ENCODE assay signal across 26 cellular contexts in the genomic region with DNA sequence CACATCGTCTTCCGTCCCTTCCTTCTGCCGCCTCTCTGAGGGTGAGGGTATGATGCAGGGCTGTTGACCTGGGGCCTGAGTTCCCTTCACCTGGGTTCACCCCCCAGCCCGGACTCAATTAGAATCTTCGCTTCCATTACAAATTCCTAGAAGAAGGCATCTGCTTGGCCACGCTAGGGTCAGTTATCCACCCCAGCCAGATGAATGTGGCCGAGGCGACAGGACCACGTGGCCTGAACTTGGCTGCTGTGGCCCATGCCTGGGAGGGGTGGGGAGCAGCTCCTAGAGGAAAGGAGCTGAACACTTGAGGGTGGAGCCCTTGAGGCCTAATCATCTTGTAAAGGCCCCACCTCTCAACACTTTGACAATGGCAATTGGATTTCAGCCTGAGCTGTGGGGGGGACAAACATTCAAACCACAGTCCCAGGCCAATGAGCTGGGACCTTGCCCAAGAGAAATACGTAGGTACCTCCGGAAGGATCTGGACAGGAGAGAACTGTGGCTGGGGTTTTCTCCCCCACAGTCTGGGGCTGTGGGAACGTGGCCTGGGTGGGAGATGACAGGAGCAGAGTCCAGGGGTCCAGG.
DNase-seq lines count a peak whose midpoint lies in the region; ATAC-seq and TF ChIP-seq lines count a peak whose summit lies in the region.
"Had no signal": no experiment of that assay in that cellular context is flagged by ENCODE, and none has a peak within 500 bp of the region (broad histone marks: within the 10 kb centered on the region; RNA-seq: fewer than 3 reads in every experiment).

No MANE protein-coding gene starts in this region.

- no peaks in the 10 kb centered on the region for H3K36me3 Mint-ChIP-seq in MCF 10A (ENCODE audit: insufficient read depth, unreplicated experiment)
- H3K36me3 Mint-ChIP-seq: CD14-positive monocyte; CD8-positive, alpha-beta memory T cell had no signal

- intact Hi-C loops in right lobe of liver (cut with DNase I) (no loop called here), sigmoid colon (cut with DNase I) (no loop called here), MCF 10A (cut with micrococcal nuclease) (no loop called here)

- peaks cover 26% of the 10 kb centered on the region for H3K9me3 Mint-ChIP-seq in MCF 10A (ENCODE audit: unreplicated experiment)

- no TSS peak for BruUV-seq in MCF 10A (replicated peaks; lab: Mats Ljungman, UMichigan)

- no peak for TF ChIP-seq EP300 in sigmoid colon (IDR thresholded peaks at IDR 0.05)

- no peaks in the 10 kb centered on the region for H3K27me3 Mint-ChIP-seq in MCF 10A (ENCODE audit: insufficient read depth, unreplicated experiment)

- WGBS in right lobe of liver (ENCODE audit: insufficient coverage, low coverage, low lambda C conversion rate, missing lambda C conversion rate), result 64% methylated on average over 10 of the region's 12 CpGs
- WGBS in sigmoid colon, 2 donors, result 82 to 88% methylated on average over 12 of the region's 12 CpGs

- peaks cover 5% of the 10 kb centered on the region for H3K4me1 Mint-ChIP-seq in MCF 10A (ENCODE audit: insufficient read depth, unreplicated experiment)
- H3K4me1 Mint-ChIP-seq: CD14-positive monocyte; CD8-positive, alpha-beta memory T cell had no signal

- H3K9me3 ChIP-seq in right lobe of liver, result no peaks in the 10 kb centered on the region
- no peaks in the 10 kb centered on the region for H3K9me3 ChIP-seq in sigmoid colon

- H3K27ac ChIP-seq in right lobe of liver, result no peak overlapping the region
- H3K27ac ChIP-seq in sigmoid colon, result no peak overlapping the region
- H3K27ac ChIP-seq: 22Rv1, SJSA1 had no signal

- TF ChIP-seq CTCF in right lobe of liver (IDR thresholded peaks at IDR 0.05) (no peak), sigmoid colon (IDR thresholded peaks at IDR 0.05) (no peak), MCF 10A (IDR thresholded peaks at IDR 0.05; ENCODE audit: unreplicated experiment) (no peak)

- CTCF ChIA-PET in MCF 10A (lab: Yijun Ruan, JAX), result no interaction called here

- H3K4me3 ChIP-seq in right lobe of liver (no peak overlapping the region), sigmoid colon (no peak overlapping the region)
- H3K4me3 ChIP-seq: GM12878, SJSA1 had no signal

- DNase-seq in NCI-H82 (lab: John Stamatoyannopoulos, UW) (peak; percentile 19), NCI-H82 treated with DMSO at 0.1 percent for 48 hours (lab: John Stamatoyannopoulos, UW; ENCODE audit: unreplicated experiment) (no peak), HT-29 (ENCODE audit: low spot score) (peak; percentile 4), right lobe of liver (peak in 1 of 3 donors; percentile 46), sigmoid colon (peak; percentile 41), MCF 10A (ENCODE audit: unreplicated experiment) (no peak), foreskin melanocyte (no peak)
- DNase-seq: CD8-positive, alpha-beta memory T cell; DMS 273 treated with DMSO at 0.1 percent for 48 hours; DMS79; EL; GDM1; Kasumi-1; NCI-H1105 treated with DMSO at 0.1 percent for 48 hours; NCI-H146; NCI-H1930; NCI-H2107; NCI-H524; NCI-H748 treated with DMSO at 0.1 percent for 48 hours; NK-92 treated with Interleukin-12 subunit alpha and Interleukin-12 subunit beta, amount 100 ng/mL, for 24 hours; PC-3 had no signal

- H3K27ac Mint-ChIP-seq in MCF 10A (ENCODE audit: low read depth, unreplicated experiment), result no peak overlapping the region

- H3K4me3 Mint-ChIP-seq in MCF 10A (ENCODE audit: unreplicated experiment), result no peak overlapping the region
- H3K4me3 Mint-ChIP-seq: CD14-positive monocyte; CD8-positive, alpha-beta memory T cell had no signal

- H3K36me3 ChIP-seq in right lobe of liver (no peaks in the 10 kb centered on the region), sigmoid colon (no peaks in the 10 kb centered on the region)
- H3K36me3 ChIP-seq: BE2C, SJSA1 had no signal

- H3K4me1 ChIP-seq in right lobe of liver (no peaks in the 10 kb centered on the region), sigmoid colon (peaks cover 0 to 10% (median 0%) of the 10 kb centered on the region in 4 donors)
- H3K4me1 ChIP-seq: SJSA1 had no signal

- POLR2A ChIA-PET in MCF 10A (lab: Yijun Ruan, JAX), result no interaction called here

- no peaks in the 10 kb centered on the region for H3K27me3 ChIP-seq in right lobe of liver
- peaks cover 0 to 22% (median 7%) of the 10 kb centered on the region in 3 donors for H3K27me3 ChIP-seq in sigmoid colon
- H3K27me3 ChIP-seq: SJSA1 had no signal

- no peak for TF ChIP-seq POLR2A in right lobe of liver (IDR thresholded peaks at IDR 0.05)
- TF ChIP-seq POLR2A in sigmoid colon (IDR thresholded peaks at IDR 0.05), result no peak

- ATAC-seq in right lobe of liver, result peak in 3 of 4 donors; percentile 21 to 41 (median 28)
- ATAC-seq: GM12878, PC-3 had no signal

Comparison
In these comparisons a context has a peak if more than half of its experiments do, and no peak if none do; other contexts are left out.
1. DNase-seq: peak in NCI-H82 (single experiment), HT-29 (single experiment) and sigmoid colon (single experiment); none in NCI-H82 treated with DMSO at 0.1 percent for 48 hours (single experiment), MCF 10A (single experiment) and foreskin melanocyte (single experiment).